1 cellular context compared by ENCODE assay signal in genomic region chr18:28793911-28794310, GRCh38.
TF ChIP-seq lines count a peak whose summit lies in the region.

No MANE protein-coding gene starts in this region.

TF ChIP-seq in GM23338, 12 proteins besides CTCF, POLR2A, EP300 and RAD21 (continued from another document):
- no peak for TF ChIP-seq ZNF462 (CRISPR knock-in tag; IDR thresholded peaks at IDR 0.05)
